ENCODE assay signal across 9 cellular contexts in the genomic region with DNA sequence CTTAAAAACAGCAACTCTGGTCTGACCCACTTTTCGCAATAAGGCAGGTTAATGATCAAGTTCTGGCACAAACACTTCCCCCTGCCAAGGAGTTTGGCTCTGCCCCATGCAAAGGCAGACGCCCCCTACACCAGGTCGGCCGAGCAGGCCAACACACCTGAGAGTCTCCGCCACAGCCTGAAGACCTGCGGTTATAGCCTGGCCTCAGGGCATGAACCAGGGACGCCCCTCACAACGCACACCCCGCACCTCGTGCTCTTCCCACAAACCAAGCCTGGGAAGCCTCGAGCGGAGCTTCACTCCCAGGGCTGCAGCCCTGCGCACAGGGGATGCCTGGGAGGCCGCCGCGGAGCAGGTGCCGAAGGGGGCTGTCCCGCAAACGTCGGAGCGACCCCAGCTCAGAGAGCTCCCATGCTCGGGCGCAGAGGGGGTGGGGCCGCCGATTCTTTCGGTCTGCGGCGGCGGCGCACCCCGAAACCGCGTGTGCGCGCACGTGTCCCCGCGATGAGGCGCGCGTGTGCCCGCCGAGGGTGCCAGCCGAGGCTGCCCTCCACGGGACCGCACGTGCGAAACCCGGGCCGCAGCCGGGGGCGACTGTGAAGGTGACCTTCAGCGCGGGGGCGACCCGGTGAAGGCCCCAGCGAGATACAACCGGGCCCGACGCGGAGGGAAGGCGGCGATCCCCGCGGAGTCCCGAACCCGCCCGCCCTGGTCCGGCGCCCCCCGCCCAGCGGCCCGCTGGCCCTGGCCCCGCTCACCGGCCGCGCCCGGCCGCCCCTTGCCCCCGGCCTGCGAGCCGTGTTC. TPM values are rescaled to one million over a fixed set of nuclear protein-coding genes. Genes with fewer than 3 reads are reported as not detected.
A peak's percentile ranks its signal among the peaks of the same experiment; 100 is the strongest.
DNase-seq lines count a peak whose midpoint lies in the region; ATAC-seq and TF ChIP-seq lines count a peak whose summit lies in the region.
"Had no signal": no experiment of that assay in that cellular context is flagged by ENCODE, and none has a peak within 500 bp of the region (broad histone marks: within the 10 kb centered on the region; RNA-seq: fewer than 3 reads in every experiment).

No MANE protein-coding gene starts in this region.

- TF ChIP-seq CTCF in prostate gland (IDR thresholded peaks at IDR 0.05): no peak

- no peaks in the 10 kb centered on the region for H3K27me3 ChIP-seq in prostate gland (replicated peaks; ENCODE audit: insufficient read depth)

- ATAC-seq in GM21360 (IDR thresholded peaks at IDR 0.05; ENCODE audit: unreplicated experiment): peak; percentile 24
- ATAC-seq in HG03469 (IDR thresholded peaks at IDR 0.05; ENCODE audit: unreplicated experiment): no peak

- intact Hi-C loops in prostate gland (cut with DNase I): loop anchor here (5.0 kb wide), 1 partner anchor 119 kb away; the partner anchor contains the start of gene PAFAH1B1

- TF ChIP-seq POLR2A in prostate gland (IDR thresholded peaks at IDR 0.05): no peak

- no peaks in the 10 kb centered on the region for H3K27me3 Mint-ChIP-seq in activated T-cell treated with anti-CD3 and anti-CD28 coated beads, Interleukin-2, amount 50 U/mL, for 24 hours

- peak overlapping the region; percentile 68 to 69 for H3K27ac ChIP-seq in prostate gland

- H3K4me3 Mint-ChIP-seq in activated T-cell treated with anti-CD3 and anti-CD28 coated beads, Interleukin-2, amount 50 U/mL, for 24 hours: peak overlapping the region; percentile 90

- H3K36me3 Mint-ChIP-seq in activated T-cell treated with anti-CD3 and anti-CD28 coated beads, Interleukin-2, amount 50 U/mL, for 24 hours (ENCODE audit: low read depth): peaks cover 40% of the 10 kb centered on the region

- peaks cover 24% of the 10 kb centered on the region for H3K4me1 ChIP-seq in prostate gland (replicated peaks)

- H3K4me1 Mint-ChIP-seq in activated T-cell treated with anti-CD3 and anti-CD28 coated beads, Interleukin-2, amount 50 U/mL, for 24 hours (ENCODE audit: low read depth): peaks cover 39% of the 10 kb centered on the region

- DNase-seq in CD1c-positive myeloid dendritic cell (ENCODE audit: extremely low spot score) (peak; percentile 32), HuH-7.5 (ENCODE audit: low spot score) (peak; percentile 86), germinal center (ENCODE audit: low spot score) (peak; percentile 50), prostate gland (ENCODE audit: low spot score) (no peak), A172 (ENCODE audit: low spot score) (no peak)
- peak; percentile 65 for DNase-seq in activated T-cell treated with anti-CD3 and anti-CD28 coated beads, Interleukin-2, amount 50 U/mL, for 24 hours

- H3K9me3 Mint-ChIP-seq in activated T-cell treated with anti-CD3 and anti-CD28 coated beads, Interleukin-2, amount 50 U/mL, for 24 hours: no peaks in the 10 kb centered on the region

- no peaks in the 10 kb centered on the region for H3K9me3 ChIP-seq in prostate gland

- WGBS in prostate gland: 1% methylated on average over 29 of the region's 82 CpGs

- peak overlapping the region; percentile 71 to 83 for H3K4me3 ChIP-seq in prostate gland

- no peaks in the 10 kb centered on the region for H3K36me3 ChIP-seq in prostate gland

- H3K27ac Mint-ChIP-seq in activated T-cell treated with anti-CD3 and anti-CD28 coated beads, Interleukin-2, amount 50 U/mL, for 24 hours: peak overlapping the region; percentile 92

RNA-seq across cellular contexts. Expression of gene CLUH, which starts 0.6 kb away (rescaled TPM):
- total RNA-seq in prostate gland: 100 to 1,000 TPM in 1 of 2 donors, 10 to 100 TPM in 1; 68.5 to 137 TPM
- 52.2 and 55.9 TPM in 2 replicates for total RNA-seq in A172 (2014; rRNA removed; shearing (Covaris generic))

RNA-seq across cellular contexts. Expression of gene CCDC92B, which starts 38.4 kb away (rescaled TPM):
- 1 to 10 TPM in 1 of 2 donors, not detected in 1; 1.9 TPM for total RNA-seq in prostate gland
- not detected in 2 replicates for total RNA-seq in A172 (2014; rRNA removed; shearing (Covaris generic))
- total RNA-seq: M059J had no signal

Comparison
In these comparisons a context has a peak if more than half of its experiments do, and no peak if none do; other contexts are left out.
1. DNase-seq: peak in CD1c-positive myeloid dendritic cell (single experiment), HuH-7.5 (single experiment), activated T-cell treated with anti-CD3 and anti-CD28 coated beads, Interleukin-2, amount 50 U/mL, for 24 hours (single experiment) and germinal center (single experiment); none in prostate gland (single experiment) and A172 (single experiment).